ENCODE assay signal across 9 cellular contexts in the genomic region with DNA sequence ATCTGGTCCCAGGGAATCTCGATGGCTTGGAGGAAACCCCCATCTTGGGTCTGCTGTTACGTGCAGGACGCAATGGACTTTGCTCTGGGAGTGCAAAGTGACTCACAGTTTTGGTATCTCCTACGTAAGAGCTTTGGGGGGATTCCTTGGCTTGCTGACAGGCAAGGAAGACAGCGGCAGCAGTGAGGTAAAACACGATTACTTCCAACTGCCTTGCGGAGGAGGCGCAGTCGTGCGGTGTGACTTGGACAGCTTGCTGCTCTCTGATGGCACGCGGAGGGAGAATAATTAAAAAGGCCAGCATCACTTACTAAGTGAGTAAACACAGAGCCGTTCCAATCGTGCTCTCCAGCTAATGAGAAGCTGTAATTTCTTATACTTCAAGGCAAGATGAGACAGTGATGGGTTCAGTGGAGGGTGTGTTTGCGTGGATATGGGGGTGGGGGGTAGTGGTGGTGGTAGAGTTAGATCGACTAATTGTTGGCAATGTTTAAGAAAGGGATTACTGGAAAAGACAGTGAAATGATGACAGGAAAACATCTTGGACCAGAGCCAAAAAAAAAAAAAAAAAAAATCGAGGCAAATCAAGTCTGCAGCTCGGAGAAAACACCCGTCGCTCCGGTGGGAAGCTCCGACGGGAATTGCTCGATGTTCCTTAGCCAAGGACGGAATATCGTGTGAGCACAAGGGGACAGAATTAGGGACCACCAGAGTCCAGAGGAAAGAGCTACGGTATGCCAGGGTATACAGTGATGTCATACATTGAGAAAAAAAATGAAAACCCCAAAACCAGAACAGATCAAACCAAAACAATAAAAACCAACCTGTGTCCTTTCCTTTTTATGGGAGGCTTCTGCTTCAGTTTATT.
A peak's percentile ranks its signal among the peaks of the same experiment; 100 is the strongest.
DNase-seq lines count a peak whose midpoint lies in the region; ATAC-seq and TF ChIP-seq lines count a peak whose summit lies in the region.
"Had no signal": no experiment of that assay in that cellular context is flagged by ENCODE, and none has a peak within 500 bp of the region (broad histone marks: within the 10 kb centered on the region; RNA-seq: fewer than 3 reads in every experiment).

No MANE protein-coding gene starts in this region.

- intact Hi-C loops in sigmoid colon (cut with DNase I), result no loop called here

- no peak overlapping the region for H3K27ac ChIP-seq in SJSA1
- no peak overlapping the region for H3K27ac ChIP-seq in cardiac muscle cell
- H3K27ac ChIP-seq in sigmoid colon, result peak overlapping the region in 2 of 4 donors; percentile 30 to 33

- WGBS in sigmoid colon, 2 donors, result 60 to 64% methylated on average over 27 of the region's 27 CpGs

- DNase-seq in SJSA1 (ENCODE audit: low read depth in 1 of 2, low spot score in 2 of 2) (peak; percentile 72 to 75), cardiac muscle cell (ENCODE audit: low read depth in 1 of 2, low spot score in 1 of 2) (peak in 1 of 2 donors; percentile 98), sigmoid colon (peak; percentile 84), cerebellum (ENCODE audit: low spot score) (no peak)
- no peak for DNase-seq in stimulated activated naive CD4-positive, alpha-beta T cell treated with Interleukin-2 at 50 U/mL for 16 hours (lab: John Stamatoyannopoulos, UW)
- DNase-seq: activated B cell treated with CpG ODN at 0.5 μM for 24 hours had no signal

- H3K9ac ChIP-seq in ES-I3 (ENCODE audit: low read depth, low read length), result peak overlapping the region; percentile 74; the same call in 1 of the 2 replicates

- H3K27me3 ChIP-seq in SJSA1 (replicated peaks) (0 out of 2 replicates have a peak, but pooled peaks cover 4% of the 10 kb centered on the region), cardiac muscle cell (no peaks in the 10 kb centered on the region), sigmoid colon (no peaks in the 10 kb centered on the region)

- no peak for TF ChIP-seq POLR2A in sigmoid colon (IDR thresholded peaks at IDR 0.05)

- TF ChIP-seq EP300 in sigmoid colon (IDR thresholded peaks at IDR 0.05), result peak in 1 of 4 donors; percentile 51

- H3K4me3 ChIP-seq in SJSA1, result peak overlapping the region; percentile 12; the same call in 1 of the 2 replicates
- no peak overlapping the region for H3K4me3 ChIP-seq in cardiac muscle cell
- peak overlapping the region in 3 of 4 donors; percentile 23 to 28 (median 27) for H3K4me3 ChIP-seq in sigmoid colon

- TF ChIP-seq CTCF in cardiac muscle cell (IDR thresholded peaks at IDR 0.05; ENCODE audit: low read depth, low read length) (peak; percentile 15), sigmoid colon (IDR thresholded peaks at IDR 0.05) (no peak)

- H3K9me3 ChIP-seq in ES-I3 (ENCODE audit: control insufficient read depth, insufficient read depth, low read length), result no peaks in the 10 kb centered on the region
- H3K9me3 ChIP-seq in SJSA1 (replicated peaks), result no peaks in the 10 kb centered on the region
- no peaks in the 10 kb centered on the region for H3K9me3 ChIP-seq in cardiac muscle cell (ENCODE audit: low read depth)
- H3K9me3 ChIP-seq in sigmoid colon, result no peaks in the 10 kb centered on the region

- ATAC-seq in HG02970 (IDR thresholded peaks at IDR 0.05; ENCODE audit: low FRiP score, unreplicated experiment), result no peak
- ATAC-seq in GM19395 (IDR thresholded peaks at IDR 0.05; ENCODE audit: unreplicated experiment), result no peak

- H3K36me3 ChIP-seq in ES-I3 (ENCODE audit: insufficient read depth, low read length), result no peaks in the 10 kb centered on the region
- no peaks in the 10 kb centered on the region for H3K36me3 ChIP-seq in SJSA1
- no peaks in the 10 kb centered on the region for H3K36me3 ChIP-seq in cardiac muscle cell
- H3K36me3 ChIP-seq in sigmoid colon, result no peaks in the 10 kb centered on the region

- peaks cover 7% of the 10 kb centered on the region for H3K4me1 ChIP-seq in ES-I3 (ENCODE audit: insufficient read depth, low read length)
- H3K4me1 ChIP-seq in SJSA1 (replicated peaks), result peaks cover 7% of the 10 kb centered on the region; the same call in 1 of the 2 replicates
- H3K4me1 ChIP-seq in cardiac muscle cell (ENCODE audit: low read depth), result peaks cover 14% of the 10 kb centered on the region
- H3K4me1 ChIP-seq in sigmoid colon, result peaks cover 0 to 16% (median 13%) of the 10 kb centered on the region in 4 donors

Comparison
In these comparisons a context has a peak if more than half of its experiments do, and no peak if none do; other contexts are left out.
1. DNase-seq: peak in SJSA1 (2 of 2) and sigmoid colon (single experiment); none in stimulated activated naive CD4-positive, alpha-beta T cell treated with Interleukin-2 at 50 U/mL for 16 hours (single experiment) and cerebellum (single experiment).